Comparison of ENCODE assay signal across 8 cellular contexts in genomic region chr5:157858527-157859226, GRCh38. TPM values are rescaled to one million over a fixed set of nuclear protein-coding genes. Genes with fewer than 3 reads are reported as not detected.
DNase-seq lines count a peak whose midpoint lies in the region; ATAC-seq and TF ChIP-seq lines count a peak whose summit lies in the region.

Gene CLINT1 (minus strand): TSS chr5:157859145. CDS start chr5:157858970, 175 bp downstream.

- H3K27me3 ChIP-seq in SK-N-SH (ENCODE audit: insufficient read depth) (no peaks in the 10 kb centered on the region), gastroesophageal sphincter (no peaks in the 10 kb centered on the region), neutrophil (no peaks in the 10 kb centered on the region)

- TF ChIP-seq EP300 in SK-N-SH (IDR thresholded peaks at IDR 0.05; ENCODE audit: borderline replicate concordance in 1 of 2, low read depth in 1 of 2, low read length in 1 of 2) (no peak), gastroesophageal sphincter (IDR thresholded peaks at IDR 0.05) (no peak)

- no peak for TF ChIP-seq CTCF in SK-N-SH (IDR thresholded peaks at IDR 0.05)
- peak in 1 of 4 experiments; percentile 20 for TF ChIP-seq CTCF in gastroesophageal sphincter (IDR thresholded peaks at IDR 0.05)
- peak; percentile 24 for TF ChIP-seq CTCF in neutrophil (IDR thresholded peaks at IDR 0.05)

- peaks cover 0 to 3% of the 10 kb centered on the region in 2 experiments for H3K36me3 ChIP-seq in SK-N-SH (replicated peaks in 1 of 2; ENCODE audit: control insufficient read depth in 1 of 2, insufficient read depth in 2 of 2, low read length in 1 of 2)
- H3K36me3 ChIP-seq in gastroesophageal sphincter = no peaks in the 10 kb centered on the region
- H3K36me3 ChIP-seq in neutrophil = no peaks in the 10 kb centered on the region

- CTCF ChIA-PET in SK-N-SH (lab: Yijun Ruan, JAX) = interaction anchor here (0.7 to 1.4 kb wide), 5 partner anchors 10 to 136 kb away, joined by 3 to 5 read pairs (median 3); no protein-coding TSS in a partner anchor

- DNase-seq in G401 (ENCODE audit: low spot score) = peak; percentile 89
- DNase-seq in HCEC 1CT = peak; percentile 84
- peak; percentile 83 for DNase-seq in MV-4-11 (lab: John Stamatoyannopoulos, UW)
- DNase-seq in SK-N-SH = peak; percentile 92
- DNase-seq in activated naive CD4-positive, alpha-beta T cell treated with anti-CD3 and anti-CD28 coated beads, Interleukin-2, amount 50 U/mL, for 16 hours = peak; percentile 89
- DNase-seq in substantia nigra (lab: John Stamatoyannopoulos, UW) = peak; percentile 16 to 92 (median 83)

- in situ Hi-C loops in G401 (cut with HindIII; ENCODE audit: low sequenced_read_pairs) = no loop called here

- H3K4me2 ChIP-seq in SK-N-SH = peak within 1 kb of the TSS; percentile 80

- TF ChIP-seq POLR2A in gastroesophageal sphincter (IDR thresholded peaks at IDR 0.05) = peak; percentile 62

- H3K79me2 ChIP-seq in SK-N-SH (ENCODE audit: insufficient read depth) = peaks cover 53% of the 10 kb centered on the region

- H3K4me1 ChIP-seq in SK-N-SH (ENCODE audit: control insufficient read depth in 1 of 2, insufficient read depth in 2 of 2, low read depth in 1 of 2, low read length in 1 of 2) = peaks cover 0 to 8% of the 10 kb centered on the region in 2 experiments; a peak in 2 of 4 replicates
- peaks cover 0 to 41% (median 15%) of the 10 kb centered on the region in 3 donors for H3K4me1 ChIP-seq in gastroesophageal sphincter
- H3K4me1 ChIP-seq in neutrophil (ENCODE audit: control insufficient read depth in 1 of 2, insufficient read depth in 1 of 2, low read depth in 1 of 2, low read length in 1 of 2) = peaks cover 83 to 85% of the 10 kb centered on the region in 2 experiments

- peak within 1 kb of the TSS; percentile 96 to 98 for H3K4me3 ChIP-seq in SK-N-SH (ENCODE audit: low read depth in 2 of 2, low read length in 1 of 2)
- peak within 1 kb of the TSS; percentile 94 to 99 for H3K4me3 ChIP-seq in gastroesophageal sphincter
- H3K4me3 ChIP-seq in neutrophil (ENCODE audit: low read depth in 1 of 2, low read length in 1 of 2) = peak within 1 kb of the TSS; percentile 69 to 89

- no peaks in the 10 kb centered on the region for H3F3A ChIP-seq in SK-N-SH (replicated peaks; ENCODE audit: insufficient read depth)

- H3K27ac ChIP-seq in SK-N-SH (ENCODE audit: low read depth in 2 of 2, low read length in 1 of 2) (peak within 1 kb of the TSS; percentile 77 to 88), gastroesophageal sphincter (peak within 1 kb of the TSS; percentile 76 to 93 (median 90)), neutrophil (peak within 1 kb of the TSS; percentile 93), substantia nigra (ENCODE audit: low read depth, low read length, poor library complexity, severe bottlenecking) (peak within 1 kb of the TSS; percentile 72)

- H3K9me3 ChIP-seq in SK-N-SH (no peaks in the 10 kb centered on the region), gastroesophageal sphincter (no peaks in the 10 kb centered on the region), neutrophil (no peaks in the 10 kb centered on the region)

- peak within 1 kb of the TSS; percentile 85 for H3K9ac ChIP-seq in SK-N-SH

- peak within 1 kb of the TSS; percentile 87 for H2AFZ ChIP-seq in SK-N-SH (ENCODE audit: low read depth)

- 1% methylated on average over 38 of the region's 59 CpGs for WGBS in SK-N-SH (ENCODE audit: low lambda C conversion rate)
- WGBS in gastroesophageal sphincter (ENCODE audit: low coverage in 1 of 2), 2 donors = 0% methylated on average over 6 of the region's 59 CpGs; no CpG with 5 or more reads in 1 of the 2 donors

- ATAC-seq in gastroesophageal sphincter = peak; percentile 99

- H4K20me1 ChIP-seq in SK-N-SH (ENCODE audit: insufficient read depth) = peaks cover 43% of the 10 kb centered on the region

- POLR2A ChIA-PET in SK-N-SH (lab: Yijun Ruan, JAX) = interaction anchor here (0.6 to 1.1 kb wide), 3 partner anchors 19 to 151 kb away, joined by 3 to 5 read pairs (median 4); no protein-coding TSS in a partner anchor

- TF ChIP-seq RAD21 in SK-N-SH (IDR thresholded peaks at IDR 0.05; ENCODE audit: low read length) = no peak

- H3K9me2 ChIP-seq in SK-N-SH = no peaks in the 10 kb centered on the region

TF ChIP-seq in SK-N-SH, 30 proteins besides CTCF, POLR2A, EP300 and RAD21 (continues in another document):
- TF ChIP-seq GABPA (IDR thresholded peaks at IDR 0.05; ENCODE audit: low read depth) = peak; percentile 88
- no peak for TF ChIP-seq NFIC (IDR thresholded peaks at IDR 0.05; ENCODE audit: borderline replicate concordance)
- TF ChIP-seq SMC3 (IDR thresholded peaks at IDR 0.05; ENCODE audit: low read depth, low read length) = no peak
- TF ChIP-seq SIN3A (IDR thresholded peaks at IDR 0.05; ENCODE audit: borderline replicate concordance, low read depth, low read length) = peak; percentile 90; the same call in 1 of the 2 replicates
- TF ChIP-seq IRF3 (IDR thresholded peaks at IDR 0.05; ENCODE audit: low read depth, low read length) = no peak
- peak; percentile 69 for TF ChIP-seq TAF1 (IDR thresholded peaks at IDR 0.05; ENCODE audit: borderline replicate concordance, low read depth, low read length)
- TF ChIP-seq NRF1 (IDR thresholded peaks at IDR 0.05; ENCODE audit: low read depth, low read length) = peak; percentile 22; the same call in 1 of the 2 replicates
- peak; percentile 94 for TF ChIP-seq ELF1 (IDR thresholded peaks at IDR 0.05)
- TF ChIP-seq USF2 (IDR thresholded peaks at IDR 0.05; ENCODE audit: borderline replicate concordance, low read depth, low read length) = no peak
- TF ChIP-seq POLR2AphosphoS5 (IDR thresholded peaks at IDR 0.05; ENCODE audit: low read depth, low read length) = peak; percentile 80
- TF ChIP-seq MEF2A (IDR thresholded peaks at IDR 0.05; ENCODE audit: borderline replicate concordance, low read depth) = no peak
- TF ChIP-seq JUND (IDR thresholded peaks at IDR 0.05) = no peak
- TF ChIP-seq TEAD4 (IDR thresholded peaks at IDR 0.05; ENCODE audit: borderline replicate concordance, insufficient read depth) = no peak
- TF ChIP-seq FOXM1 (IDR thresholded peaks at IDR 0.05; ENCODE audit: low read depth) = no peak
- 0 out of 2 replicates have a peak, but pooled peaks have one; percentile 14 for TF ChIP-seq ZBTB33 (IDR thresholded peaks at IDR 0.05; ENCODE audit: borderline replicate concordance, low read depth)
- peak; percentile 79 for TF ChIP-seq MXI1 (IDR thresholded peaks at IDR 0.05; ENCODE audit: low read depth, low read length)
- TF ChIP-seq RFX5 (IDR thresholded peaks at IDR 0.05; ENCODE audit: low read length) = no peak
- TF ChIP-seq FOXJ3 (CRISPR knock-in tag; IDR thresholded peaks at IDR 0.05) = no peak
- TF ChIP-seq YY1 (IDR thresholded peaks at IDR 0.05; ENCODE audit: low read depth) = peak; percentile 80

RNA-seq across cellular contexts. Expression of gene CLINT1, which starts in this region (rescaled TPM):
- total RNA-seq in G401 (2014; rRNA removed; shearing (Covaris generic)) = 71.3 and 106 TPM in 2 replicates
- polyA plus RNA-seq in SK-N-SH (2012; rRNA removed) = 65.4 and 105 TPM in 2 replicates
- 46.0 and 56.1 TPM in 2 replicates for polyA plus RNA-seq in SK-N-SH (2012; cell fraction: cytosol; rRNA removed)
- 136 and 198 TPM in 2 replicates for polyA plus RNA-seq in SK-N-SH (2012; cell fraction: nucleus; rRNA removed)
- 100 to 1,000 TPM in 2 of 4 donors, 10 to 100 TPM in 2; 69.1 to 103 (median 88.6) TPM for total RNA-seq in gastroesophageal sphincter

Comparison
In these comparisons a context has a peak if more than half of its experiments do, and no peak if none do; other contexts are left out.
1. Peak in every context shown above with its lines: DNase-seq, ATAC-seq, H3K4me3 ChIP-seq and H3K27ac ChIP-seq.